Comparison of ENCODE assay signal across 8 cellular contexts in the genomic region with DNA sequence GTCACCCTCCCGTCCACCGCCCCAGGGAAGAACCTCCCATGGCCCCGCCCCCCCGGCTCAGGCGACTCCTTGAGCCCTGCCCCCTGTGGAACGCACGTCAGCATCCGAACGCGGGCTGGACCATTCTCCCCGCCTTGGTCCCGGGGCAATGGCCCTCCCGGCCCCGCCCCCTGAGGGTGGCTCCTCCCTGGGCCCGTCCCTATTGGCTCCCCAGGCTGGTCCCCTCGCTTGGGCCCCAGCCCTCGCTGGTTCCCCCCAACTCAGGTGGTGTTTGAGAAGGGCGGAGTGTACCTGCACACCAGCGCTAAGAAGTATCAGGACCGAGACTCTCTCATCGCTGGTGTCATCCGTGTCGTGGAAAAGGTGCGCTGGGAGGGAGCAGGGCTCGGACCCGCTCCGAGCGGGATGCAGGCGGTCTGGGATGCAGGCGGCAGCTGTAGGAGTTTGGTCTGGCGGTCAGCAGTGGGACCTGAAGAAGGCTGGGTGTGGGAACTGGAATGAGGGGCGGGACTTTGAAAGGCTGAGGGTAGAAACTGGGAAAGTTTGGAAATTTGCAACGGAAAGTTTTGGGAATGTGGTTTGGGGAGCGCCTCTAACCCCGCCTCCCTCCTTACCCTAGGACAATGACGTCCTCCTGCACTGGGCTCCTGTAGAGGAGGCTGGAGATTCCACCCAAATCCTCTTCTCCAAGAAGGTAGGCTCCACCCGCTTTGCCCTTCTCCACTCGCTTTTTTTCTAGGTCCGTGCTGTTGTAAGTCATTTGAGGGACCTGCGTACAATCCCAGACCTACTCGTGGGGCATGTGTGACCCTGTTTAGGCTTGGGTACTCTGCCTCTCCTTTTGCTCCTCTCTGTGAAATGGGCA. TPM values are rescaled to one million over a fixed set of nuclear protein-coding genes. Genes with fewer than 3 reads are reported as not detected.
DNase-seq lines count a peak whose midpoint lies in the region; ATAC-seq and TF ChIP-seq lines count a peak whose summit lies in the region.

No MANE protein-coding gene starts in this region.

- peak; percentile 57 for ATAC-seq in GM19351 (IDR thresholded peaks at IDR 0.05; ENCODE audit: unreplicated experiment)
- peak; percentile 44 for ATAC-seq in HG03460 (IDR thresholded peaks at IDR 0.05; ENCODE audit: unreplicated experiment)

- peak overlapping the region; percentile 93 to 100 (median 100) for H3K27ac ChIP-seq in dorsolateral prefrontal cortex

- H3K27me3 Mint-ChIP-seq in activated CD4-positive, alpha-beta T cell treated with anti-CD3 and anti-CD28 coated beads, Interleukin-2, amount 10 ng/mL, durations not matched to agents 7 days and 5 days = no peaks in the 10 kb centered on the region

- H3K27ac Mint-ChIP-seq in activated CD4-positive, alpha-beta T cell treated with anti-CD3 and anti-CD28 coated beads, Interleukin-2, amount 10 ng/mL, durations not matched to agents 7 days and 5 days = no peak overlapping the region

- TF ChIP-seq CTCF in dorsolateral prefrontal cortex (IDR thresholded peaks at IDR 0.05 in 54 of 56, conservative IDR thresholded peaks at IDR 0.05 in 2 of 56; ENCODE audit: low read depth in 1 of 56, partially characterized antibody in 56 of 56) = no peak
- TF ChIP-seq CTCF in lower leg skin (IDR thresholded peaks at IDR 0.05) = no peak

- peaks cover 24% of the 10 kb centered on the region for H3K36me3 Mint-ChIP-seq in activated CD4-positive, alpha-beta T cell treated with anti-CD3 and anti-CD28 coated beads, Interleukin-2, amount 10 ng/mL, durations not matched to agents 7 days and 5 days (ENCODE audit: low read depth)

- H3K4me1 Mint-ChIP-seq in activated CD4-positive, alpha-beta T cell treated with anti-CD3 and anti-CD28 coated beads, Interleukin-2, amount 10 ng/mL, durations not matched to agents 7 days and 5 days = peaks cover 30% of the 10 kb centered on the region

- no peak overlapping the region for H3K4me3 Mint-ChIP-seq in activated CD4-positive, alpha-beta T cell treated with anti-CD3 and anti-CD28 coated beads, Interleukin-2, amount 10 ng/mL, durations not matched to agents 7 days and 5 days

- CTCF ChIA-PET in activated CD4-positive, alpha-beta T cell treated with anti-CD3 and anti-CD28 coated beads, Interleukin-2, amount 10 ng/mL, durations not matched to agents 7 days and 5 days (lab: Charles Lee) = interaction anchor here (2.3 kb wide), 1 partner anchor 13 kb away, joined by 11 read pairs; no protein-coding TSS in a partner anchor

- DNase-seq in CD1c-positive myeloid dendritic cell (ENCODE audit: extremely low spot score) = peak; percentile 98
- DNase-seq in NCI-H526 (lab: John Stamatoyannopoulos, UW) = peak; percentile 96 to 98
- DNase-seq in activated CD4-positive, alpha-beta T cell treated with anti-CD3 and anti-CD28 coated beads, Interleukin-2, amount 10 ng/mL, durations not matched to agents 7 days and 5 days = peak; percentile 99
- peak; percentile 88 to 98 (median 95) for DNase-seq in dorsolateral prefrontal cortex
- peak; percentile 98 to 100 for DNase-seq in lower leg skin (ENCODE audit: low spot score in 2 of 2)
- peak; percentile 99 for DNase-seq in stimulated activated CD4-positive, alpha-beta T cell treated with anti-CD3 and anti-CD28 coated beads, Interleukin-4, amount 100 ng/mL, for 48 hours (ENCODE audit: low read depth in 2 of 2)

- WGBS in lower leg skin, 2 donors = 6 to 7% methylated on average over 39 to 41 of the region's 41 CpGs

- H3K27me3 ChIP-seq in dorsolateral prefrontal cortex = no peaks in the 10 kb centered on the region

- POLR2A ChIA-PET in activated CD4-positive, alpha-beta T cell treated with anti-CD3 and anti-CD28 coated beads, Interleukin-2, amount 10 ng/mL, durations not matched to agents 7 days and 5 days (lab: Charles Lee) = no interaction called here

- H3K9me3 Mint-ChIP-seq in activated CD4-positive, alpha-beta T cell treated with anti-CD3 and anti-CD28 coated beads, Interleukin-2, amount 10 ng/mL, durations not matched to agents 7 days and 5 days = no peaks in the 10 kb centered on the region

- H3K4me3 ChIP-seq in dorsolateral prefrontal cortex = peak overlapping the region; percentile 71 to 100 (median 96)
- peak overlapping the region; percentile 51 for H3K4me3 ChIP-seq in lower leg skin (ENCODE audit: low read depth, poor library complexity, severe bottlenecking)

- no peak for TF ChIP-seq POLR2A in lower leg skin (IDR thresholded peaks at IDR 0.05)

- intact Hi-C loops in dorsolateral prefrontal cortex (cut with DNase I) (loop anchor here (1.0 to 10.0 kb wide), 5 partner anchors 27 to 393 kb away; partner anchors contain the start of genes ATF5 (in 2 of the 2), NUP62 (in 2 of the 2), AP2A1 (in 1 of the 2) and PTOV1 (in 1 of the 2)), lower leg skin (cut with DNase I; ENCODE audit: low total_unique reads) (no loop called here)

RNA-seq across cellular contexts. Expression of gene TBC1D17, which starts 0.6 kb away (rescaled TPM):
- total RNA-seq in activated CD4-positive, alpha-beta T cell treated with anti-CD3 and anti-CD28 coated beads, Interleukin-2, amount 10 ng/mL, durations not matched to agents 7 days and 5 days = 10 to 100 TPM; 33.2 to 33.8 TPM
- total RNA-seq in dorsolateral prefrontal cortex (100 to 1,000 TPM in 14 of 120 experiments, 10 to 100 TPM in 106; 61.4 to 116 (median 85.9) TPM), lower leg skin (10 to 100 TPM; 56.4 to 93.4 (median 59.8) TPM)

RNA-seq across cellular contexts. Expression of gene AKT1S1, which starts 1.0 kb away (rescaled TPM):
- total RNA-seq in activated CD4-positive, alpha-beta T cell treated with anti-CD3 and anti-CD28 coated beads, Interleukin-2, amount 10 ng/mL, durations not matched to agents 7 days and 5 days = 10 to 100 TPM; 17.5 to 18.9 TPM
- total RNA-seq in dorsolateral prefrontal cortex = 10 to 100 TPM; 19.9 to 42.2 (median 27.8) TPM
- 10 to 100 TPM; 15.3 to 28.9 (median 23.8) TPM for total RNA-seq in lower leg skin

RNA-seq across cellular contexts. Expression of gene PNKP, which starts 10.7 kb away (rescaled TPM):
- total RNA-seq in activated CD4-positive, alpha-beta T cell treated with anti-CD3 and anti-CD28 coated beads, Interleukin-2, amount 10 ng/mL, durations not matched to agents 7 days and 5 days = 100 to 1,000 TPM; 105 to 131 TPM
- total RNA-seq in dorsolateral prefrontal cortex (10 to 100 TPM; 26.3 to 92.5 (median 46.7) TPM), lower leg skin (10 to 100 TPM; 29.3 to 49.7 (median 35.1) TPM)

RNA-seq across cellular contexts. Expression of gene IL4I1, which starts 18.6 kb away (rescaled TPM):
- 1 to 10 TPM; 3.7 to 4.2 TPM for total RNA-seq in activated CD4-positive, alpha-beta T cell treated with anti-CD3 and anti-CD28 coated beads, Interleukin-2, amount 10 ng/mL, durations not matched to agents 7 days and 5 days
- total RNA-seq in dorsolateral prefrontal cortex (1 to 10 TPM in 52 of 120 experiments, under 1 TPM in 57, not detected in 11; 0.23 to 6.1 (median 0.96) TPM), lower leg skin (under 1 TPM in 1 of 4 donors, not detected in 3; 0.42 TPM)

RNA-seq across cellular contexts. Expression of gene PTOV1, which starts 27.2 kb away (rescaled TPM):
- 10 to 100 TPM; 60.7 to 76.8 TPM for total RNA-seq in activated CD4-positive, alpha-beta T cell treated with anti-CD3 and anti-CD28 coated beads, Interleukin-2, amount 10 ng/mL, durations not matched to agents 7 days and 5 days
- total RNA-seq in dorsolateral prefrontal cortex = 100 to 1,000 TPM; 186 to 437 (median 239) TPM
- 100 to 1,000 TPM in 2 of 4 donors, 10 to 100 TPM in 2; 62.4 to 122 (median 92.5) TPM for total RNA-seq in lower leg skin

Comparison
In these comparisons a context has a peak if more than half of its experiments do, and no peak if none do; other contexts are left out.
1. Peak in every context shown above with its lines: DNase-seq, ATAC-seq, H3K4me3 ChIP-seq and H3K27ac ChIP-seq.